Comparison of ENCODE assay signal across 13 cellular contexts in genomic region chr2:26178246-26178645, GRCh38. TPM values are rescaled to one million over a fixed set of nuclear protein-coding genes. Genes with fewer than 3 reads are reported as not detected.
DNase-seq lines count a peak whose midpoint lies in the region; ATAC-seq and TF ChIP-seq lines count a peak whose summit lies in the region.
"Had no signal": no experiment of that assay in that cellular context is flagged by ENCODE, and none has a peak within 500 bp of the region (broad histone marks: within the 10 kb centered on the region; RNA-seq: fewer than 3 reads in every experiment).

No MANE protein-coding gene starts in this region.

- no peak overlapping the region for H3K27ac Mint-ChIP-seq in naive thymus-derived CD8-positive, alpha-beta T cell

- no peak for TF ChIP-seq CTCF in 22Rv1 (IDR thresholded peaks at IDR 0.05)

- POLR2A ChIA-PET in naive thymus-derived CD8-positive, alpha-beta T cell (lab: Charles Lee): no interaction called here

- DNase-seq in caudate nucleus (lab: John Stamatoyannopoulos, UW): no peak
- no peak for DNase-seq in naive thymus-derived CD8-positive, alpha-beta T cell
- DNase-seq: KG1 had no signal

- peaks cover 25 to 77% (median 31%) of the 10 kb centered on the region in 5 donors for H3K27me3 Mint-ChIP-seq in naive thymus-derived CD8-positive, alpha-beta T cell

- no peaks in the 10 kb centered on the region for H3K9me3 Mint-ChIP-seq in naive thymus-derived CD8-positive, alpha-beta T cell

- peaks cover 11 to 25% (median 17%) of the 10 kb centered on the region in 4 donors for H3K4me1 Mint-ChIP-seq in naive thymus-derived CD8-positive, alpha-beta T cell

- peaks cover 0 to 2% (median 0%) of the 10 kb centered on the region in 3 donors for H3K36me3 Mint-ChIP-seq in naive thymus-derived CD8-positive, alpha-beta T cell

- no peak for ATAC-seq in naive thymus-derived CD8-positive, alpha-beta T cell
- ATAC-seq in HG02642 (IDR thresholded peaks at IDR 0.05; ENCODE audit: poor library complexity, unreplicated experiment): no peak
- no peak for ATAC-seq in GM21390 (IDR thresholded peaks at IDR 0.05; ENCODE audit: unreplicated experiment)
- ATAC-seq in GM21737 (IDR thresholded peaks at IDR 0.05; ENCODE audit: unreplicated experiment): no peak
- ATAC-seq in GM18502 (IDR thresholded peaks at IDR 0.05; ENCODE audit: poor library complexity, unreplicated experiment): no peak

- peak overlapping the region in 6 of 10 donors; percentile 30 to 69 (median 56) for H3K4me3 Mint-ChIP-seq in naive thymus-derived CD8-positive, alpha-beta T cell

- H3K9ac ChIP-seq in ES-I3 (ENCODE audit: low read depth, low read length): peak overlapping the region; percentile 58; the same call in 1 of the 2 replicates

- no peaks in the 10 kb centered on the region for H3K36me3 ChIP-seq in ES-I3 (ENCODE audit: insufficient read depth, low read length)
- H3K36me3 ChIP-seq: left lung had no signal

- H3K27ac ChIP-seq in 22Rv1 (0 out of 2 replicates have a peak overlapping the region, but pooled peaks have one; percentile 5), caudate nucleus (ENCODE audit: low read depth, low read length) (peak overlapping the region; percentile 26)
- H3K27ac ChIP-seq: C4-2B, left lung, psoas muscle, testis had no signal

- no peaks in the 10 kb centered on the region for H3K9me3 ChIP-seq in ES-I3 (ENCODE audit: control insufficient read depth, insufficient read depth, low read length)
- H3K9me3 ChIP-seq: left lung, psoas muscle, testis had no signal

- H3K4me1 ChIP-seq in ES-I3 (ENCODE audit: insufficient read depth, low read length): peaks cover 12% of the 10 kb centered on the region

RNA-seq across cellular contexts. Expression of gene GAREM2, which starts 5.4 kb away (rescaled TPM):
- 1 to 10 TPM; 4.3 to 5.9 TPM for total RNA-seq in naive thymus-derived CD8-positive, alpha-beta T cell
- 1 to 10 TPM in 2 of 3 donors, under 1 TPM in 1; 0.74 to 2.6 (median 1.5) TPM for polyA plus RNA-seq in naive thymus-derived CD8-positive, alpha-beta T cell
